14 cellular contexts compared by ENCODE assay signal in the genomic region with DNA sequence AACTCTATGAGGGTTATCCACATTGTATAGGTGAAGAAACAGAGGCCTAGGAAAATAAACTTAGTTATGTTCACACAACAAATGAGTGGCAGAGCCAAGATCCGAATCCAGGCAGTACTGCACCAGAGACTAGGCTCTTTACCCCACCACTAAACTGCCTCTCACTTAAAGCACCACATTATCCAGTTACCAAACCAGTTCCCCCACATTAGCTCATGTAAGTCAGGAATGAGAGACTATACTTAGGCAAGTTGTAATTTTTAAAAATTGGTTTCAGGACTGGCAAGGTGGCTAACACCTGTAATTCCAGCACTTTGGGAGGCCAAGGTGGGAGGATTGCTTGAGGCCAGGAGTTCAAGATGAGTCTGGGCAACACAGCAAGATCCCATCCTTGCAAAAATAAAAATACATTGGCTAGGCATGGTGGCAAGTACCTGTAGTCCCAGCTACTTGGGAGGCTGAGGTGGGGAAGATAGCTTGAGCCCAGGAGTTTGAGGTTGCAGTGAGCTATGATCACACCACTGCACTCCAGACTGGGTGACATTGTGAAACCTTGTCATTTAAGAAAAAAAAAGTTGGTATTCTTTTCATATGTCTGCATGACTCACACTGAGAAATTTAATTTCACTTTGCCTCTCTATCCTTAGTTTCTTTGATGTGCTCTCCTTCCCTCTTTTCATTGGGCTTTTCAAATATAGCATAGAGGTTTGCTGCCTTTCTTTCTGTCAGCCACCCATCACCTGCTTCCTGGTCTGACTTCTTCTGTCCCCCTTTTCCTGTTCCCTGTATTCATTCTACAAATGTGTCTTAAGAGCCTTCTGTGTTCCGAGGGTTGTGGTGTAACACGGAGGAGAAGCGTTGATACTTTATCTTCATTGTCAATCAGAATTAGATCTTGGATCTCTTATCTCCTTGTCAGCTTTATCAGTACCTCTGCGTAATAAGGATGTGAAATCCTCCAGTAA.
DNase-seq lines count a peak whose midpoint lies in the region; ATAC-seq, FAIRE-seq and TF ChIP-seq lines count a peak whose summit lies in the region.
"Had no signal": no experiment of that assay in that cellular context is flagged by ENCODE, and none has a peak within 500 bp of the region (broad histone marks: within the 10 kb centered on the region; RNA-seq: fewer than 3 reads in every experiment).

No MANE protein-coding gene starts in this region.

- POLR2A ChIA-PET in activated CD4-positive, alpha-beta T cell treated with anti-CD3 and anti-CD28 coated beads for 36 hours (lab: Charles Lee), result interaction anchor here (0.7 kb wide), 1 partner anchor 658 kb away, joined by 3 read pairs; no protein-coding TSS in a partner anchor
- POLR2A ChIA-PET in T-cell (lab: Charles Lee), result no interaction called here
- POLR2A ChIA-PET in naive thymus-derived CD8-positive, alpha-beta T cell (lab: Charles Lee), result interaction anchor here (0.6 kb wide), 1 partner anchor 19 kb away, joined by 6 read pairs; no protein-coding TSS in a partner anchor

- FAIRE-seq in small intestine (lab: Jason Lieb, UNC), result no peak
- FAIRE-seq: frontal cortex had no signal

- H3K9me2 ChIP-seq in GM23248 (ENCODE audit: insufficient read depth), result no peaks in the 10 kb centered on the region

- peak overlapping the region; percentile 37 for H3K4me3 Mint-ChIP-seq in activated CD4-positive, alpha-beta T cell treated with anti-CD3 and anti-CD28 coated beads for 36 hours
- no peak overlapping the region for H3K4me3 Mint-ChIP-seq in T-cell
- peak overlapping the region in 2 of 10 donors; percentile 2 to 3 for H3K4me3 Mint-ChIP-seq in naive thymus-derived CD8-positive, alpha-beta T cell
- H3K4me3 Mint-ChIP-seq: central memory CD8-positive, alpha-beta T cell; mesothelial cell of epicardium had no signal

- peak overlapping the region; percentile 74 for H3K27ac Mint-ChIP-seq in activated CD4-positive, alpha-beta T cell treated with anti-CD3 and anti-CD28 coated beads for 36 hours
- H3K27ac Mint-ChIP-seq in T-cell, result peak overlapping the region; percentile 5 to 82
- peak overlapping the region in 7 of 10 donors; percentile 10 to 54 (median 41) for H3K27ac Mint-ChIP-seq in naive thymus-derived CD8-positive, alpha-beta T cell
- H3K27ac Mint-ChIP-seq: mesothelial cell of epicardium had no signal

- H3K4me1 ChIP-seq in GM23248 (ENCODE audit: insufficient read depth) (no peaks in the 10 kb centered on the region), lower lobe of right lung (no peaks in the 10 kb centered on the region), small intestine (ENCODE audit: control insufficient read depth in 2 of 2, insufficient read depth in 1 of 2, low read depth in 1 of 2, low read length in 1 of 2) (no peaks in the 10 kb centered on the region)

- H3K27me3 ChIP-seq in GM23248 (replicated peaks; ENCODE audit: insufficient read depth) (no peaks in the 10 kb centered on the region), lower lobe of right lung (ENCODE audit: low read depth) (no peaks in the 10 kb centered on the region), small intestine (ENCODE audit: control insufficient read depth in 2 of 2, insufficient read depth in 2 of 2, low read length in 2 of 2) (no peaks in the 10 kb centered on the region)

- H3K9me3 Mint-ChIP-seq in activated CD4-positive, alpha-beta T cell treated with anti-CD3 and anti-CD28 coated beads for 36 hours (ENCODE audit: low read depth), result no peaks in the 10 kb centered on the region
- no peaks in the 10 kb centered on the region for H3K9me3 Mint-ChIP-seq in T-cell
- no peaks in the 10 kb centered on the region for H3K9me3 Mint-ChIP-seq in naive thymus-derived CD8-positive, alpha-beta T cell
- H3K9me3 Mint-ChIP-seq: central memory CD8-positive, alpha-beta T cell had no signal

- no peak overlapping the region for H3K4me2 ChIP-seq in GM23248 (ENCODE audit: unreplicated experiment)

- CTCF ChIA-PET in activated CD4-positive, alpha-beta T cell treated with anti-CD3 and anti-CD28 coated beads for 36 hours (lab: Charles Lee), result interaction anchor here (0.7 kb wide), 1 partner anchor 9 kb away, joined by 3 read pairs; no protein-coding TSS in a partner anchor
- CTCF ChIA-PET in T-cell (lab: Charles Lee), result interaction anchor here in 1 of 2 donors (0.6 kb wide), 1 partner anchor 1063 kb away, joined by 3 read pairs; no protein-coding TSS in a partner anchor

- intact Hi-C loops in activated CD4-positive, alpha-beta T cell treated with anti-CD3 and anti-CD28 coated beads for 36 hours (cut with DNase I, micrococcal nuclease), result loop anchor here (1.0 to 10.0 kb wide), 4 partner anchors 64 to 143 kb away; a partner anchor contains a TSS
- intact Hi-C loops in lower lobe of right lung (cut with DNase I), result no loop called here

- H3K36me3 ChIP-seq in GM23248 (ENCODE audit: low read depth) (peaks cover 82% of the 10 kb centered on the region), lower lobe of right lung (peaks cover 100% of the 10 kb centered on the region), small intestine (ENCODE audit: control insufficient read depth in 2 of 2, insufficient read depth in 2 of 2, low read length in 2 of 2) (peaks cover 14 to 28% of the 10 kb centered on the region in 2 donors)

- 97 to 98% methylated on average over 5 of the region's 5 CpGs for WGBS in GM23248 (ENCODE audit: low coverage in 1 of 2, low lambda C conversion rate in 2 of 2, missing lambda C conversion rate in 2 of 2), 2 experiments
- WGBS in small intestine, 3 donors, result 78 to 86% (median 84%) methylated on average over 5 of the region's 5 CpGs

- H3F3A ChIP-seq in GM23248 (ENCODE audit: insufficient read depth), result no peaks in the 10 kb centered on the region

- no peaks in the 10 kb centered on the region for H3K27me3 Mint-ChIP-seq in activated CD4-positive, alpha-beta T cell treated with anti-CD3 and anti-CD28 coated beads for 36 hours
- no peaks in the 10 kb centered on the region for H3K27me3 Mint-ChIP-seq in T-cell
- H3K27me3 Mint-ChIP-seq in naive thymus-derived CD8-positive, alpha-beta T cell, result no peaks in the 10 kb centered on the region
- H3K27me3 Mint-ChIP-seq: central memory CD8-positive, alpha-beta T cell had no signal

- H3K9me3 ChIP-seq in GM23248 (ENCODE audit: low read depth) (no peaks in the 10 kb centered on the region), lower lobe of right lung (no peaks in the 10 kb centered on the region), small intestine (ENCODE audit: control insufficient read depth, low read depth) (no peaks in the 10 kb centered on the region)

- H3K27ac ChIP-seq in GM23248 (no peak overlapping the region), lower lobe of right lung (no peak overlapping the region), small intestine (ENCODE audit: low read depth in 1 of 2, low read length in 1 of 2) (no peak overlapping the region)

- H3K4me3 ChIP-seq in GM23248 (no peak overlapping the region), lower lobe of right lung (no peak overlapping the region), small intestine (ENCODE audit: low read depth in 1 of 2, low read length in 2 of 2) (no peak overlapping the region)

- H3K79me2 ChIP-seq in GM23248 (ENCODE audit: insufficient read depth), result no peaks in the 10 kb centered on the region

- TF ChIP-seq CTCF in lower lobe of right lung (IDR thresholded peaks at IDR 0.05), result no peak

- no peak overlapping the region for H3K9ac ChIP-seq in GM23248

- DNase-seq in activated CD4-positive, alpha-beta T cell treated with anti-CD3 and anti-CD28 coated beads for 36 hours, result peak; percentile 49
- DNase-seq in activated CD4-positive, alpha-beta T cell treated with anti-CD3 and anti-CD28 coated beads for 4 hours, result no peak
- peak; percentile 19 for DNase-seq in GM23248
- no peak for DNase-seq in T-cell
- no peak for DNase-seq in naive thymus-derived CD8-positive, alpha-beta T cell
- DNase-seq in lower lobe of right lung, result no peak
- no peak for DNase-seq in small intestine
- no peak for DNase-seq in occipital lobe (lab: John Stamatoyannopoulos, UW)
- DNase-seq: activated CD4-positive, alpha-beta T cell treated with anti-CD3 and anti-CD28 coated beads, Interleukin-2, amount 50 U/mL, for 1 hour; NCI-H187 treated with DMSO at 0.1 percent for 48 hours; stimulated activated naive CD4-positive, alpha-beta T cell had no signal

- in situ Hi-C loops in GM23248 (cut with MboI), result no loop called here

- peak; percentile 91 for ATAC-seq in activated CD4-positive, alpha-beta T cell treated with anti-CD3 and anti-CD28 coated beads for 36 hours
- ATAC-seq in T-cell (replicated peaks in 1 of 4) (peak in 3 of 4 experiments; percentile 33 to 61 (median 37)), lower lobe of right lung (no peak)
- ATAC-seq in naive thymus-derived CD8-positive, alpha-beta T cell, result no peak

- peaks cover 43% of the 10 kb centered on the region for H3K4me1 Mint-ChIP-seq in activated CD4-positive, alpha-beta T cell treated with anti-CD3 and anti-CD28 coated beads for 36 hours
- H3K4me1 Mint-ChIP-seq in T-cell, result peaks cover 6 to 22% (median 10%) of the 10 kb centered on the region in 3 donors
- H3K4me1 Mint-ChIP-seq in naive thymus-derived CD8-positive, alpha-beta T cell, result peaks cover 6 to 20% (median 7%) of the 10 kb centered on the region in 4 donors
- H3K4me1 Mint-ChIP-seq: mesothelial cell of epicardium had no signal

- no peaks in the 10 kb centered on the region for H4K20me1 ChIP-seq in GM23248 (ENCODE audit: insufficient read depth)

- no peak overlapping the region for H2AFZ ChIP-seq in GM23248

- H3K36me3 Mint-ChIP-seq in activated CD4-positive, alpha-beta T cell treated with anti-CD3 and anti-CD28 coated beads for 36 hours (ENCODE audit: low read depth), result peaks cover 63% of the 10 kb centered on the region
- peaks cover 67% of the 10 kb centered on the region for H3K36me3 Mint-ChIP-seq in T-cell
- peaks cover 10 to 89% (median 56%) of the 10 kb centered on the region in 3 donors for H3K36me3 Mint-ChIP-seq in naive thymus-derived CD8-positive, alpha-beta T cell

Comparison
In these comparisons a context has a peak if more than half of its experiments do, and no peak if none do; other contexts are left out.
1. DNase-seq: peak in activated CD4-positive, alpha-beta T cell treated with anti-CD3 and anti-CD28 coated beads for 36 hours (single experiment) and GM23248 (single experiment); none in activated CD4-positive, alpha-beta T cell treated with anti-CD3 and anti-CD28 coated beads for 4 hours (0 of 2), T-cell (0 of 34), naive thymus-derived CD8-positive, alpha-beta T cell (0 of 10), lower lobe of right lung (single experiment), small intestine (single experiment) and occipital lobe (single experiment).
2. ATAC-seq: peak in activated CD4-positive, alpha-beta T cell treated with anti-CD3 and anti-CD28 coated beads for 36 hours (single experiment) and T-cell (3 of 4); none in naive thymus-derived CD8-positive, alpha-beta T cell (0 of 2) and lower lobe of right lung (0 of 2).
3. POLR2A ChIA-PET loops: an anchor here in activated CD4-positive, alpha-beta T cell treated with anti-CD3 and anti-CD28 coated beads for 36 hours (0.7 kb wide) and naive thymus-derived CD8-positive, alpha-beta T cell (0.6 kb wide); none called in T-cell.
4. Peak in every context shown above with its lines, with median percentiles within 50 percentile points of each other: H3K27ac Mint-ChIP-seq.